ENCODE assay signal across 35 cellular contexts in the genomic region with DNA sequence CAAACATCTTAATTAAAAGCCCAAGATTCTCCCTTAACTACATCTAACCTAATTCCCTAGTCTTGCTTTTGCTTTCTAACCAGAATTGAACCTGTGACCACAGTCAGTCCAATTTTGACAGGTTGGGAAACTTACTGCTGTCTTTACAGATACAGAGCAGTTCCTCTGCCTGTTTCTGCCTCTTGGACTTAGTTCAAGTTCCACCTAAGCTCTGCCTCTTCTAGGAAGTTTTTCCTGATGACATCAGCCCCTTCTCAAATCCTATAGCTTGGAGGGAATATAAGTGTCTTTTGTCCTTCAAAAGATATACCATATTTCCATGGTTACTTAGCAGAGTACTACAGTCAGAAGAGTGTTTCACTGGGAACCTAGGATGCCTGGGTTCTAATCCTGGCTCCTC. TPM values are rescaled to one million over a fixed set of nuclear protein-coding genes. Genes with fewer than 3 reads are reported as not detected.
"Had no signal": no experiment of that assay in that cellular context is flagged by ENCODE, and none has a peak within 500 bp of the region (broad histone marks: within the 10 kb centered on the region; RNA-seq: fewer than 3 reads in every experiment).

No MANE protein-coding gene starts in this region.

- H3K9me3 Mint-ChIP-seq: activated B cell treated with CpG ODN at 0.5 μM for 24 hours; activated CD4-positive, alpha-beta T cell treated with anti-CD3 and anti-CD28 coated beads, Interleukin-2, amount 10 ng/mL, durations not matched to agents 24 days and 14 days; activated naive CD4-positive, alpha-beta T cell treated with anti-CD3 and anti-CD28 coated beads for 36 hours; activated naive CD4-positive, alpha-beta T cell treated with anti-CD3 and anti-CD28 coated beads, Interleukin-2, amount 50 U/mL, for 24 hours; activated naive CD8-positive, alpha-beta T cell treated with anti-CD3 and anti-CD28 coated beads for 36 hours; activated naive CD8-positive, alpha-beta T cell treated with anti-CD3 and anti-CD28 coated beads, Interleukin-2, amount 50 U/mL, for 24 hours; activated T-helper 1 cell treated with anti-CD3 and anti-CD28 coated beads, Interleukin-12 subunit alpha, Interleukin-12 subunit beta, Interleukin-2, Interleukin-4 antibody, amounts not matched to agents 30 ng/mL and 10 ng/mL and 1 ng/mL, durations not matched to agents 14 hours and 24 hours and 36 hours; activated T-helper 2 cell treated with anti-CD3 and anti-CD28 coated beads, Interferon-gamma antibody, Interleukin-2, Interleukin-4, amounts not matched to agents 10 μg/mL and 5 μg/mL and 100 μg/mL, durations not matched to agents 14 hours and 24 hours and 36 hours; endodermal cell; T-helper 1 cell treated with Interleukin-12 subunit alpha and Interleukin-12 subunit beta and Interleukin-4 antibody, amounts not matched to agents 30 μg/mL and 1 μg/mL, for 36 hours had no signal

- H3K27ac ChIP-seq: adrenal gland, body of pancreas, colonic mucosa, gastrocnemius medialis, heart left ventricle, WERI-Rb-1 had no signal

- ATAC-seq: activated CD4-positive, CD25-positive, alpha-beta regulatory T cell treated with anti-CD3 and anti-CD28 coated beads, Interleukin-2, amount 50 U/mL, for 24 hours; activated CD8-positive, alpha-beta memory T cell treated with anti-CD3 and anti-CD28 coated beads, Interleukin-2, amount 10 ng/mL, durations not matched to agents 7 days and 5 days; activated CD8-positive, alpha-beta T cell treated with anti-CD3 and anti-CD28 coated beads, Interleukin-2, amount 10 ng/mL, durations not matched to agents 7 days and 5 days; activated naive CD8-positive, alpha-beta T cell treated with anti-CD3 and anti-CD28 coated beads, Interleukin-2, amount 50 U/mL, for 24 hours; body of pancreas; esophagus mucosa; gastrocnemius medialis; heart left ventricle; T-cell had no signal

- H3K4me3 ChIP-seq: adrenal gland, body of pancreas, colonic mucosa, gastrocnemius medialis, heart left ventricle had no signal

- H3K4me3 Mint-ChIP-seq: activated B cell treated with CpG ODN at 0.5 μM for 24 hours; activated CD4-positive, alpha-beta memory T cell treated with anti-CD3 and anti-CD28 coated beads for 36 hours; activated CD4-positive, alpha-beta T cell treated with anti-CD3 and anti-CD28 coated beads, Interleukin-2, amount 10 ng/mL, durations not matched to agents 24 days and 14 days; activated CD8-positive, alpha-beta memory T cell treated with anti-CD3 and anti-CD28 coated beads, Interleukin-2, amount 10 ng/mL, durations not matched to agents 7 days and 5 days; activated CD8-positive, alpha-beta T cell treated with anti-CD3 and anti-CD28 coated beads, Interleukin-2, amount 10 ng/mL, durations not matched to agents 7 days and 5 days; activated naive CD4-positive, alpha-beta T cell treated with anti-CD3 and anti-CD28 coated beads for 36 hours; activated naive CD4-positive, alpha-beta T cell treated with anti-CD3 and anti-CD28 coated beads, Interleukin-2, amount 50 U/mL, for 24 hours; activated naive CD8-positive, alpha-beta T cell treated with anti-CD3 and anti-CD28 coated beads for 36 hours; activated naive CD8-positive, alpha-beta T cell treated with anti-CD3 and anti-CD28 coated beads, Interleukin-2, amount 50 U/mL, for 24 hours; activated T-helper 1 cell treated with anti-CD3 and anti-CD28 coated beads, Interleukin-12 subunit alpha, Interleukin-12 subunit beta, Interleukin-2, Interleukin-4 antibody, amounts not matched to agents 30 ng/mL and 10 ng/mL and 1 ng/mL, durations not matched to agents 14 hours and 24 hours and 36 hours; endodermal cell; T-cell; T-helper 1 cell treated with Interleukin-12 subunit alpha and Interleukin-12 subunit beta and Interleukin-4 antibody, amounts not matched to agents 30 μg/mL and 1 μg/mL, for 36 hours had no signal

- H3K9me3 ChIP-seq: adrenal gland, body of pancreas, colonic mucosa, gastrocnemius medialis, heart left ventricle had no signal

- H3K36me3 Mint-ChIP-seq: activated CD4-positive, alpha-beta memory T cell treated with anti-CD3 and anti-CD28 coated beads for 36 hours; activated CD8-positive, alpha-beta memory T cell treated with anti-CD3 and anti-CD28 coated beads, Interleukin-2, amount 10 ng/mL, durations not matched to agents 7 days and 5 days; activated naive CD4-positive, alpha-beta T cell treated with anti-CD3 and anti-CD28 coated beads, Interleukin-2, amount 50 U/mL, for 24 hours; activated naive CD8-positive, alpha-beta T cell treated with anti-CD3 and anti-CD28 coated beads for 36 hours; T-cell had no signal

- H3K27me3 ChIP-seq: adrenal gland, body of pancreas, colonic mucosa, gastrocnemius medialis, heart left ventricle had no signal

- H3K4me1 ChIP-seq: adrenal gland, body of pancreas, colonic mucosa, gastrocnemius medialis had no signal

- H3K27ac Mint-ChIP-seq: activated B cell treated with CpG ODN at 0.5 μM for 24 hours; activated CD4-positive, alpha-beta memory T cell treated with anti-CD3 and anti-CD28 coated beads for 36 hours; activated CD4-positive, alpha-beta T cell treated with anti-CD3 and anti-CD28 coated beads, Interleukin-2, amount 10 ng/mL, durations not matched to agents 24 days and 14 days; activated CD8-positive, alpha-beta memory T cell treated with anti-CD3 and anti-CD28 coated beads, Interleukin-2, amount 10 ng/mL, durations not matched to agents 7 days and 5 days; activated CD8-positive, alpha-beta T cell treated with anti-CD3 and anti-CD28 coated beads, Interleukin-2, amount 10 ng/mL, durations not matched to agents 7 days and 5 days; activated naive CD4-positive, alpha-beta T cell treated with anti-CD3 and anti-CD28 coated beads for 36 hours; activated naive CD4-positive, alpha-beta T cell treated with anti-CD3 and anti-CD28 coated beads, Interleukin-2, amount 50 U/mL, for 24 hours; activated naive CD8-positive, alpha-beta T cell treated with anti-CD3 and anti-CD28 coated beads for 36 hours; activated naive CD8-positive, alpha-beta T cell treated with anti-CD3 and anti-CD28 coated beads, Interleukin-2, amount 50 U/mL, for 24 hours; activated T-helper 1 cell treated with anti-CD3 and anti-CD28 coated beads, Interleukin-12 subunit alpha, Interleukin-12 subunit beta, Interleukin-2, Interleukin-4 antibody, amounts not matched to agents 30 ng/mL and 10 ng/mL and 1 ng/mL, durations not matched to agents 14 hours and 24 hours and 36 hours; activated T-helper 2 cell treated with anti-CD3 and anti-CD28 coated beads, Interferon-gamma antibody, Interleukin-2, Interleukin-4, amounts not matched to agents 10 μg/mL and 5 μg/mL and 100 μg/mL, durations not matched to agents 14 hours and 24 hours and 36 hours; endodermal cell; T-cell; T-helper 1 cell treated with Interleukin-12 subunit alpha and Interleukin-12 subunit beta and Interleukin-4 antibody, amounts not matched to agents 30 μg/mL and 1 μg/mL, for 36 hours had no signal

- H3K4me1 Mint-ChIP-seq: activated B cell treated with CpG ODN at 0.5 μM for 24 hours; activated CD4-positive, alpha-beta T cell treated with anti-CD3 and anti-CD28 coated beads, Interleukin-2, amount 10 ng/mL, durations not matched to agents 24 days and 14 days; activated CD8-positive, alpha-beta memory T cell treated with anti-CD3 and anti-CD28 coated beads, Interleukin-2, amount 10 ng/mL, durations not matched to agents 7 days and 5 days; activated naive CD4-positive, alpha-beta T cell treated with anti-CD3 and anti-CD28 coated beads, Interleukin-2, amount 50 U/mL, for 24 hours; activated naive CD8-positive, alpha-beta T cell treated with anti-CD3 and anti-CD28 coated beads for 36 hours; activated naive CD8-positive, alpha-beta T cell treated with anti-CD3 and anti-CD28 coated beads, Interleukin-2, amount 50 U/mL, for 24 hours; T-cell had no signal

- H3K36me3 ChIP-seq: adrenal gland, colonic mucosa, gastrocnemius medialis, heart left ventricle, WERI-Rb-1 had no signal

- H3K27me3 Mint-ChIP-seq: activated B cell treated with CpG ODN at 0.5 μM for 24 hours; activated CD4-positive, alpha-beta memory T cell treated with anti-CD3 and anti-CD28 coated beads for 36 hours; activated CD4-positive, alpha-beta T cell treated with anti-CD3 and anti-CD28 coated beads, Interleukin-2, amount 10 ng/mL, durations not matched to agents 24 days and 14 days; activated CD8-positive, alpha-beta memory T cell treated with anti-CD3 and anti-CD28 coated beads, Interleukin-2, amount 10 ng/mL, durations not matched to agents 7 days and 5 days; activated naive CD8-positive, alpha-beta T cell treated with anti-CD3 and anti-CD28 coated beads for 36 hours; activated naive CD8-positive, alpha-beta T cell treated with anti-CD3 and anti-CD28 coated beads, Interleukin-2, amount 50 U/mL, for 24 hours; T-cell had no signal

- DNase-seq: activated B cell treated with CpG ODN at 0.5 μM for 24 hours; activated CD4-positive, alpha-beta memory T cell treated with anti-CD3 and anti-CD28 coated beads for 36 hours; activated CD4-positive, alpha-beta T cell treated with anti-CD3 and anti-CD28 coated beads, Interleukin-2, amount 10 ng/mL, durations not matched to agents 24 days and 14 days; activated CD8-positive, alpha-beta memory T cell treated with anti-CD3 and anti-CD28 coated beads, Interleukin-2, amount 10 ng/mL, durations not matched to agents 7 days and 5 days; activated CD8-positive, alpha-beta memory T cell treated with anti-CD3 and anti-CD28 coated beads, Interleukin-2, amount 50 U/mL, for 4 hours; activated CD8-positive, alpha-beta T cell treated with anti-CD3 and anti-CD28 coated beads, Interleukin-2, amount 10 ng/mL, durations not matched to agents 7 days and 5 days; activated effector memory CD4-positive, alpha-beta T cell treated with anti-CD3 and anti-CD28 coated beads, Interleukin-2, amount 50 U/mL, for 16 hours; activated naive CD4-positive, alpha-beta T cell treated with anti-CD3 and anti-CD28 coated beads for 36 hours; activated naive CD8-positive, alpha-beta T cell treated with anti-CD3 and anti-CD28 coated beads for 36 hours; activated naive CD8-positive, alpha-beta T cell treated with anti-CD3 and anti-CD28 coated beads, Interleukin-2, amount 50 U/mL, for 24 hours; activated T-cell treated with anti-CD3 and anti-CD28 coated beads, Interleukin-2, amount 50 U/mL, for 1 hour; activated T-cell treated with anti-CD3 and anti-CD28 coated beads, Interleukin-2, amount 50 U/mL, for 48 hours; adrenal gland; amygdala; aorta; body of pancreas; cerebellar nuclear complex; colonic mucosa; effector memory CD4-positive, alpha-beta T cell; endodermal cell; foreskin fibroblast; gastrocnemius medialis; glutamatergic neuron; heart left ventricle; T-cell; T-helper 9 cell; WERI-Rb-1 had no signal

RNA-seq across cellular contexts. Expression of a gene that starts 31.7 kb away (rescaled TPM):
- total RNA-seq: activated B cell treated with CpG ODN at 0.5 μM for 24 hours; activated CD4-positive, alpha-beta memory T cell treated with anti-CD3 and anti-CD28 coated beads for 36 hours; activated CD4-positive, alpha-beta T cell treated with anti-CD3 and anti-CD28 coated beads, Interleukin-2, amount 10 ng/mL, durations not matched to agents 24 days and 14 days; activated CD8-positive, alpha-beta memory T cell treated with anti-CD3 and anti-CD28 coated beads for 36 hours; activated CD8-positive, alpha-beta memory T cell treated with anti-CD3 and anti-CD28 coated beads, Interleukin-2, amount 10 ng/mL, durations not matched to agents 7 days and 5 days; activated CD8-positive, alpha-beta T cell treated with anti-CD3 and anti-CD28 coated beads, Interleukin-2, amount 10 ng/mL, durations not matched to agents 7 days and 5 days; activated naive CD4-positive, alpha-beta T cell treated with anti-CD3 and anti-CD28 coated beads for 36 hours; activated naive CD8-positive, alpha-beta T cell treated with anti-CD3 and anti-CD28 coated beads for 36 hours; activated T-helper 1 cell treated with anti-CD3 and anti-CD28 coated beads, Interleukin-12 subunit alpha, Interleukin-12 subunit beta, Interleukin-2, Interleukin-4 antibody, amounts not matched to agents 30 ng/mL and 10 ng/mL and 1 ng/mL, durations not matched to agents 14 hours and 24 hours and 36 hours; activated T-helper 2 cell treated with anti-CD3 and anti-CD28 coated beads, Interferon-gamma antibody, Interleukin-2, Interleukin-4, amounts not matched to agents 10 μg/mL and 5 μg/mL and 100 μg/mL, durations not matched to agents 14 hours and 24 hours and 36 hours; T-cell; T-helper 2 cell treated with Interferon-gamma antibody and Interleukin-4, amounts not matched to agents 100 ng/mL and 5 ng/mL, for 36 hours had no signal
